In the genomic region with DNA sequence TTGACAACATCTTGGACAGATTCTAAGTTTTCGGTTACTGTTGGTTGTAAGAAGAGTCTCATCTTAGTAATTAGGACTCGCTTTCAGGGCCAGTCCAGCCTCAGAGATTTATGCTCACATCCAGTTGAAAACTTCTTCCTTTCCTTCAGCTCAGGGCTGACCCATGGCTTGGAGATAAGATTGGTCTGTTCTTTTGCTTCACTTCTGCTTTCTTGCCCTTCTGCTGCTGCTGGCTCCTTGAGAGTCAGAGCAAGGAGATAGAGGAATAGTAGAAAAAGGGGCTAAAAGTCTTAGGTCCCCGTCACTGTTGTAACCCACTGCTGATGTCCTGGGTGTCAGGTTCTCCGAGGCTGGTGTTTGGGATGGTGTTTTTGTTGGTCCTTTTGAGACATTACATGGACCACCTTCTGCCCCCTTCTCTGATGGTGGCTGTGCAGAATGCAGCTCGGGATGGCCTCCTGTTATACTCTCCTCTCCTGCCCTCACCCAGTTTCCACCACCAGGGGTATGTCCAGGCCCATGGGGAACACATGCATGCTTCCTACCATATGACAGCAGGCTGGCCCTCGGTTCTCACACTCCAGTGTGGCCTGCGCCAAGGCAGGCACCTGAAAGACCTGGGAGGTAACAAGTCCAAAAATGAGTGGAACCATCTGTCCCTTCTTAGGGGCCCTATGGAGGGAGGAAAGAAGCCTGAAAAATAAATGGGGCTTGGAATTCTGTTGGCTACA, we compare ENCODE assay signal across 14 cellular contexts.
A peak's percentile ranks its signal among the peaks of the same experiment; 100 is the strongest.
DNase-seq lines count a peak whose midpoint lies in the region; ATAC-seq and TF ChIP-seq lines count a peak whose summit lies in the region.
"Had no signal": no experiment of that assay in that cellular context is flagged by ENCODE, and none has a peak within 500 bp of the region (broad histone marks: within the 10 kb centered on the region; RNA-seq: fewer than 3 reads in every experiment).

No MANE protein-coding gene starts in this region.

- H3K36me3 ChIP-seq in endodermal cell (ENCODE audit: control insufficient read depth, insufficient read depth, low read length) (no peaks in the 10 kb centered on the region), PC-9 (ENCODE audit: low read depth) (no peaks in the 10 kb centered on the region)
- H3K36me3 ChIP-seq: breast epithelium, gastrocnemius medialis had no signal

- DNase-seq in left ventricle myocardium superior (no peak), Right ventricle myocardium inferior (ENCODE audit: missing footprints) (no peak), RPMI8226 (peak; percentile 12), endodermal cell (peak; percentile 86), PC-9 (no peak), SKM-1 treated with dmso at 0.1 percent for 144 hours (lab: John Stamatoyannopoulos, UW; ENCODE audit: unreplicated experiment) (no peak), hypothalamus (lab: John Stamatoyannopoulos, UW) (no peak)
- DNase-seq: gastrocnemius medialis; NCI-H1694; NCI-H526; stimulated activated CD4-positive, alpha-beta T cell treated with anti-CD3 and anti-CD28 coated beads, Interleukin-15, amount 100 ng/mL, for 24 hours; T-helper 9 cell had no signal

- H3K9me2 ChIP-seq in PC-9 (ENCODE audit: insufficient read depth), result no peaks in the 10 kb centered on the region

- 66 to 69% methylated on average over 4 to 7 of the region's 7 CpGs for WGBS in endodermal cell (ENCODE audit: insufficient coverage in 1 of 2, insufficient read length in 1 of 2), 2 experiments

- no peaks in the 10 kb centered on the region for H3K4me1 ChIP-seq in endodermal cell (ENCODE audit: control insufficient read depth, insufficient read depth, low read length)
- H3K4me1 ChIP-seq in PC-9 (replicated peaks; ENCODE audit: insufficient read depth), result no peaks in the 10 kb centered on the region
- H3K4me1 ChIP-seq: breast epithelium, gastrocnemius medialis had no signal

- no peaks in the 10 kb centered on the region for H3K4me1 Mint-ChIP-seq in endodermal cell

- no peaks in the 10 kb centered on the region for H3K9me3 Mint-ChIP-seq in endodermal cell

- no peaks in the 10 kb centered on the region for H3K36me3 Mint-ChIP-seq in endodermal cell (ENCODE audit: low read depth)

- H2AFZ ChIP-seq in PC-9, result no peak overlapping the region

- CTCF ChIA-PET in PC-9 (lab: Charles Lee), result no interaction called here

- peak; percentile 79 for TF ChIP-seq CTCF in endodermal cell (conservative IDR thresholded peaks at IDR 0.05)
- TF ChIP-seq CTCF in PC-9 (conservative IDR thresholded peaks at IDR 0.05), result no peak; the same call in 1 of the 2 replicates

- BruUV-seq in PC-9 (replicated peaks; lab: Mats Ljungman, UMichigan), result no TSS peak

- no peak overlapping the region for H3K4me3 ChIP-seq in endodermal cell (ENCODE audit: low read length)
- no peak overlapping the region for H3K4me3 ChIP-seq in PC-9
- H3K4me3 ChIP-seq: breast epithelium, gastrocnemius medialis had no signal

- H3K9ac ChIP-seq in endodermal cell (ENCODE audit: extremely low read depth, low read length, poor library complexity, severe bottlenecking), result no peak overlapping the region

- H3K27ac ChIP-seq in endodermal cell (ENCODE audit: low read depth, low read length) (no peak overlapping the region), PC-9 (no peak overlapping the region)
- H3K27ac ChIP-seq: breast epithelium, gastrocnemius medialis had no signal

- H3K27me3 ChIP-seq in endodermal cell (ENCODE audit: control insufficient read depth, insufficient read depth, low read length, poor library complexity, severe bottlenecking) (no peaks in the 10 kb centered on the region), PC-9 (ENCODE audit: insufficient read depth, low read depth) (peaks cover 87% of the 10 kb centered on the region)
- H3K27me3 ChIP-seq: breast epithelium, gastrocnemius medialis had no signal

- H3K27me3 Mint-ChIP-seq in endodermal cell (ENCODE audit: insufficient read depth), result peaks cover 2% of the 10 kb centered on the region

- ATAC-seq in left ventricle myocardium superior (peak; percentile 40), Right ventricle myocardium inferior (no peak), GM21447 (IDR thresholded peaks at IDR 0.05; ENCODE audit: unreplicated experiment) (no peak)
- ATAC-seq: gastrocnemius medialis had no signal

- H3K9me3 ChIP-seq in endodermal cell (ENCODE audit: control insufficient read depth, low read length), result no peaks in the 10 kb centered on the region
- no peaks in the 10 kb centered on the region for H3K9me3 ChIP-seq in PC-9 (ENCODE audit: insufficient read depth, low read depth)
- H3K9me3 ChIP-seq: breast epithelium, gastrocnemius medialis had no signal

- H3K4me2 ChIP-seq in PC-9, result no peak overlapping the region

- no peak overlapping the region for H3K27ac Mint-ChIP-seq in endodermal cell

- no peaks in the 10 kb centered on the region for H4K20me1 ChIP-seq in PC-9 (ENCODE audit: insufficient read depth)

- POLR2A ChIA-PET in PC-9 (lab: Charles Lee; ENCODE audit: unreplicated experiment), result no interaction called here

- no peak overlapping the region for H3K4me3 Mint-ChIP-seq in endodermal cell

- H3K79me2 ChIP-seq in PC-9 (ENCODE audit: low read depth), result no peaks in the 10 kb centered on the region

- H3F3A ChIP-seq in PC-9 (ENCODE audit: insufficient read depth, low read depth), result peaks cover 6% of the 10 kb centered on the region; the same call in 1 of the 2 replicates

- intact Hi-C loops in left ventricle myocardium superior (cut with micrococcal nuclease), result no loop called here
- intact Hi-C loops in Right ventricle myocardium inferior (cut with DNase I), result no loop called here
- intact Hi-C loops in PC-9 (cut with micrococcal nuclease; ENCODE audit: unreplicated experiment), result no loop called here

Comparison
In these comparisons a context has a peak if more than half of its experiments do, and no peak if none do; other contexts are left out.
1. DNase-seq: peak in RPMI8226 (single experiment) and endodermal cell (single experiment); none in left ventricle myocardium superior (single experiment), Right ventricle myocardium inferior (single experiment), PC-9 (0 of 2), SKM-1 treated with dmso at 0.1 percent for 144 hours (single experiment) and hypothalamus (0 of 51).